Comparison of ENCODE assay signal across 8 cellular contexts in genomic region chr10:119655566-119656001, GRCh38. TPM values are rescaled to one million over a fixed set of nuclear protein-coding genes. Genes with fewer than 3 reads are reported as not detected.
DNase-seq lines count a peak whose midpoint lies in the region; ATAC-seq, FAIRE-seq and TF ChIP-seq lines count a peak whose summit lies in the region.

No MANE protein-coding gene starts in this region.

- H3K27me3 Mint-ChIP-seq in activated naive CD4-positive, alpha-beta T cell treated with anti-CD3 and anti-CD28 coated beads, Interleukin-2, amount 50 U/mL, for 24 hours: no peaks in the 10 kb centered on the region

- peaks cover 73% of the 10 kb centered on the region for H3K4me1 Mint-ChIP-seq in activated naive CD4-positive, alpha-beta T cell treated with anti-CD3 and anti-CD28 coated beads, Interleukin-2, amount 50 U/mL, for 24 hours

- H3K36me3 ChIP-seq in Panc1 (ENCODE audit: control insufficient read depth, insufficient read depth, low read length): no peaks in the 10 kb centered on the region; the same call in none of the 2 replicates
- H3K36me3 ChIP-seq in heart right ventricle: peaks cover 0 to 32% (median 0%) of the 10 kb centered on the region in 9 donors

- H3K9me3 Mint-ChIP-seq in activated naive CD4-positive, alpha-beta T cell treated with anti-CD3 and anti-CD28 coated beads, Interleukin-2, amount 50 U/mL, for 24 hours: no peaks in the 10 kb centered on the region

- no peaks in the 10 kb centered on the region for H3K36me3 Mint-ChIP-seq in activated naive CD4-positive, alpha-beta T cell treated with anti-CD3 and anti-CD28 coated beads, Interleukin-2, amount 50 U/mL, for 24 hours

- H3K27ac ChIP-seq in A549 (peak overlapping the region; percentile 89 to 90), Panc1 (ENCODE audit: low read length) (peak overlapping the region; percentile 99), heart right ventricle (peak overlapping the region; percentile 32 to 100 (median 98))

- POLR2A ChIA-PET in A549 (lab: Yijun Ruan, JAX) (interaction anchor here (0.7 to 1.0 kb wide), 4 partner anchors 9 to 58 kb away, joined by 3 to 5 read pairs (median 3); no protein-coding TSS in a partner anchor), Panc1 (lab: Charles Lee) (interaction anchor here (0.6 kb wide), 1 partner anchor 931 kb away, joined by 5 read pairs; no protein-coding TSS in a partner anchor)

- TF ChIP-seq CTCF in A549 (IDR thresholded peaks at IDR 0.05) (no peak), Panc1 (IDR thresholded peaks at IDR 0.05) (no peak), heart right ventricle (IDR thresholded peaks at IDR 0.05) (no peak)

- 5% methylated on average over 11 of the region's 11 CpGs for WGBS in A549 (ENCODE audit: missing lambda C conversion rate)
- WGBS in heart right ventricle, 2 donors: 14 to 17% methylated on average over 11 of the region's 11 CpGs

- H3K27me3 ChIP-seq in Panc1 (ENCODE audit: control insufficient read depth, insufficient read depth, low read length): no peaks in the 10 kb centered on the region
- H3K27me3 ChIP-seq in heart right ventricle: peaks cover 0 to 3% (median 0%) of the 10 kb centered on the region in 7 donors

- peak overlapping the region; percentile 88 for H3K4me3 ChIP-seq in A549
- H3K4me3 ChIP-seq in Panc1 (ENCODE audit: low read depth in 2 of 2, low read length in 2 of 2): peak overlapping the region; percentile 70 to 90
- peak overlapping the region in 7 of 10 donors; percentile 11 to 96 (median 93) for H3K4me3 ChIP-seq in heart right ventricle

- TF ChIP-seq POLR2A in A549 (IDR thresholded peaks at IDR 0.05; ENCODE audit: low read length) (no peak), GM12892 (IDR thresholded peaks at IDR 0.05; ENCODE audit: low read depth, low read length) (no peak)

- ATAC-seq in A549 (peak; percentile 7 to 48; a peak in 3 of 6 replicates), Panc1 (peak; percentile 35), heart right ventricle (peak in 6 of 8 donors; percentile 28 to 58 (median 48)), GM21423 (IDR thresholded peaks at IDR 0.05; ENCODE audit: unreplicated experiment) (no peak), GM21737 (IDR thresholded peaks at IDR 0.05; ENCODE audit: unreplicated experiment) (no peak)

- DNase-seq in A549 (ENCODE audit: low read depth in 1 of 2, low spot score in 1 of 2) (peak in 1 of 2 experiments; percentile 59), Panc1 (ENCODE audit: low read depth, low spot score) (no peak), heart right ventricle (peak; percentile 37 to 55), GM12892 (ENCODE audit: insufficient read length) (no peak)
- peak; percentile 46 to 60 for DNase-seq in stimulated activated CD4-positive, alpha-beta T cell treated with anti-CD3 and anti-CD28 coated beads, Interleukin-4, amount 100 ng/mL, for 48 hours (ENCODE audit: low read depth in 2 of 2)

- peaks cover 68% of the 10 kb centered on the region for H3K4me1 ChIP-seq in A549
- H3K4me1 ChIP-seq in Panc1 (ENCODE audit: control insufficient read depth, insufficient read depth, low read length): peaks cover 74% of the 10 kb centered on the region
- peaks cover 43 to 85% (median 80%) of the 10 kb centered on the region in 9 donors for H3K4me1 ChIP-seq in heart right ventricle

- in situ Hi-C loops in Panc1 (cut with HindIII; ENCODE audit: low pct_unique_long_range_greater_than_20kb, low sequenced_read_pairs): no loop called here

- TF ChIP-seq EP300 in A549 (IDR thresholded peaks at IDR 0.05): no peak

- no peaks in the 10 kb centered on the region for H3K9me3 ChIP-seq in A549
- H3K9me3 ChIP-seq in Panc1 (ENCODE audit: control insufficient read depth, insufficient read depth, low read depth, low read length): no peaks in the 10 kb centered on the region
- H3K9me3 ChIP-seq in heart right ventricle: no peaks in the 10 kb centered on the region

- peak overlapping the region; percentile 76 for H3K27ac Mint-ChIP-seq in activated naive CD4-positive, alpha-beta T cell treated with anti-CD3 and anti-CD28 coated beads, Interleukin-2, amount 50 U/mL, for 24 hours

- peak overlapping the region; percentile 79 for H3K4me2 ChIP-seq in A549

- TF ChIP-seq RAD21 in A549 (conservative IDR thresholded peaks at IDR 0.05 in 1 of 2, IDR thresholded peaks at IDR 0.05 in 1 of 2): no peak

- intact Hi-C loops in Panc1 (cut with micrococcal nuclease; ENCODE audit: unreplicated experiment): no loop called here
- intact Hi-C loops in heart right ventricle (cut with DNase I): loop anchor here in 2 of 10 donors (2.0 to 10.0 kb wide), 2 partner anchors 59 to 61 kb away; partner anchors contain the start of gene TIAL1 (in 2 of the 2)

- FAIRE-seq in A549 (lab: Jason Lieb, UNC) (no peak), GM12892 (lab: Jason Lieb, UNC) (no peak)

- BruUV-seq in Panc1 (replicated peaks; lab: Mats Ljungman, UMichigan): no TSS peak

- CTCF ChIA-PET in A549 (lab: Yijun Ruan, JAX) (interaction anchor here (1.1 to 8.3 kb wide), 6 partner anchors 9 to 47 kb away, joined by 3 to 69 read pairs (median 6); no protein-coding TSS in a partner anchor), Panc1 (lab: Charles Lee) (interaction anchor here (1.5 kb wide), 1 partner anchor 47 kb away, joined by 5 read pairs; no protein-coding TSS in a partner anchor)

- H3K4me3 Mint-ChIP-seq in activated naive CD4-positive, alpha-beta T cell treated with anti-CD3 and anti-CD28 coated beads, Interleukin-2, amount 50 U/mL, for 24 hours: peak overlapping the region; percentile 92

TF ChIP-seq in A549, 52 proteins besides CTCF, POLR2A, EP300 and RAD21:
- no peak for TF ChIP-seq ATOH8 (CRISPR knock-in tag; IDR thresholded peaks at IDR 0.05; ENCODE audit: low read depth)
- TF ChIP-seq FOSL2 (IDR thresholded peaks at IDR 0.05): no peak
- TF ChIP-seq FOSL2 (CRISPR knock-in tag; IDR thresholded peaks at IDR 0.05): 0 out of 2 replicates have a peak, but pooled peaks have one; percentile 11

RNA-seq across cellular contexts. Expression of gene BAG3, which starts 4.4 kb away (rescaled TPM):
- polyA plus RNA-seq in A549 (2011; rRNA removed): 10.7 and 18.3 TPM in 2 replicates
- 19.0 and 26.0 TPM in 2 replicates for polyA plus RNA-seq in A549 (2012; cell fraction: cytosol; rRNA removed)
- 43.7 and 44.6 TPM in 2 replicates for polyA plus RNA-seq in A549 (2012; cell fraction: nucleus; rRNA removed)
- polyA plus RNA-seq in A549 (2017; fragmentation: RNase III; extraction: RNeasy Plus Mini Kit Qiagen cat#74134 plus additional on column Dnase treatment): 50.0 to 58.4 TPM (median 57.4 TPM) in 3 replicates
- polyA minus RNA-seq in A549 (2011; rRNA and poly(A)+ RNA removed): 11.6 TPM in 2 replicates
- total RNA-seq in Panc1 (2021; ENCODE audit: unreplicated experiment): 131 TPM
- polyA plus RNA-seq in Panc1 (2012; ENCODE audit: insufficient read length): 204 TPM
- 100 to 1,000 TPM; 115 to 191 (median 145) TPM for total RNA-seq in heart right ventricle
- 100 to 1,000 TPM in 1 of 2 donors, 10 to 100 TPM in 1; 42.5 to 193 TPM for polyA plus RNA-seq in heart right ventricle
- 3.7 TPM for polyA plus RNA-seq in GM12892 (2012; ENCODE audit: missing spikeins)

RNA-seq across cellular contexts. Expression of gene TIAL1, which starts 58.8 kb away (rescaled TPM):
- polyA plus RNA-seq in A549 (2011; rRNA removed) (101 and 115 TPM in 2 replicates), A549 (2017; fragmentation: RNase III; extraction: RNeasy Plus Mini Kit Qiagen cat#74134 plus additional on column Dnase treatment) (88.1 to 89.5 TPM (median 88.8 TPM) in 3 replicates), heart right ventricle (10 to 100 TPM; 35.9 to 40.7 TPM)
- 40.8 and 45.1 TPM in 2 replicates for polyA plus RNA-seq in A549 (2012; cell fraction: cytosol; rRNA removed)
- polyA plus RNA-seq in A549 (2012; cell fraction: nucleus; rRNA removed): 54.7 and 77.8 TPM in 2 replicates
- 61.5 and 64.7 TPM in 2 replicates for polyA minus RNA-seq in A549 (2011; rRNA and poly(A)+ RNA removed)
- total RNA-seq in Panc1 (2021; ENCODE audit: unreplicated experiment) (236 TPM), heart right ventricle (10 to 100 TPM; 65.3 to 94.6 (median 70.7) TPM)
- polyA plus RNA-seq in Panc1 (2012; ENCODE audit: insufficient read length): 119 TPM
- polyA plus RNA-seq in GM12892 (2012; ENCODE audit: missing spikeins): 120 TPM

Comparison
In these comparisons a context has a peak if more than half of its experiments do, and no peak if none do; other contexts are left out.
1. ATAC-seq: peak in A549 (2 of 2), Panc1 (single experiment) and heart right ventricle (6 of 8); none in GM21423 (single experiment) and GM21737 (single experiment).
2. DNase-seq: peak in heart right ventricle (2 of 2) and stimulated activated CD4-positive, alpha-beta T cell treated with anti-CD3 and anti-CD28 coated beads, Interleukin-4, amount 100 ng/mL, for 48 hours (2 of 2); none in Panc1 (single experiment) and GM12892 (single experiment).
3. Peak in every context shown above with its lines, with median percentiles within 50 percentile points of each other: H3K27ac ChIP-seq and H3K4me3 ChIP-seq.